8 cellular contexts compared by ENCODE assay signal in genomic region chr16:8959921-8960787, GRCh38. TPM values are rescaled to one million over a fixed set of nuclear protein-coding genes. Genes with fewer than 3 reads are reported as not detected.
DNase-seq lines count a peak whose midpoint lies in the region; ATAC-seq, FAIRE-seq and TF ChIP-seq lines count a peak whose summit lies in the region.

No MANE protein-coding gene starts in this region.

- dilution Hi-C loops in endothelial cell of umbilical vein (cut with MboI; ENCODE audit: extremely low pct_ligation_motif_present, low sequenced_read_pairs) = no loop called here

- no peak for ATAC-seq in PC-3
- no peak for ATAC-seq in HG02852 (IDR thresholded peaks at IDR 0.05; ENCODE audit: unreplicated experiment)

- TF ChIP-seq CTCF in PC-3 (conservative IDR thresholded peaks at IDR 0.05; ENCODE audit: low read depth, low read length) (no peak), endothelial cell of umbilical vein (IDR thresholded peaks at IDR 0.05; ENCODE audit: extremely low read depth in 1 of 2, insufficient read depth in 1 of 2, low read depth in 1 of 2, low read length in 2 of 2) (no peak), osteoblast (IDR thresholded peaks at IDR 0.05; ENCODE audit: extremely low read depth, low read depth, low read length) (no peak)

- BruUV-seq in PC-3 (replicated peaks; lab: Mats Ljungman, UMichigan) (no TSS peak), endothelial cell of umbilical vein (replicated peaks; lab: Mats Ljungman, UMichigan) (no TSS peak)

- H3K4me1 ChIP-seq in PC-3 (ENCODE audit: insufficient read depth, low read length) (peaks cover 31% of the 10 kb centered on the region), endothelial cell of umbilical vein (ENCODE audit: control insufficient read depth, extremely low read depth, insufficient read depth, low read length) (peaks cover 48% of the 10 kb centered on the region), osteoblast (ENCODE audit: insufficient read depth, low read length) (peaks cover 53% of the 10 kb centered on the region)

- H3K79me2 ChIP-seq in PC-3 (ENCODE audit: low read length) (peaks cover 80% of the 10 kb centered on the region), endothelial cell of umbilical vein (ENCODE audit: control insufficient read depth, insufficient read depth, low read length) (peaks cover 80% of the 10 kb centered on the region), osteoblast (ENCODE audit: insufficient read depth, low read length) (peaks cover 79% of the 10 kb centered on the region)

- no peaks in the 10 kb centered on the region for H3K9me2 ChIP-seq in PC-3 (replicated peaks; ENCODE audit: low read length)

- H3K9me1 ChIP-seq in endothelial cell of umbilical vein (replicated peaks; ENCODE audit: control insufficient read depth, extremely low read depth, insufficient read depth, low read length) = peaks cover 4% of the 10 kb centered on the region

- no peak overlapping the region for H3K27ac ChIP-seq in PC-3 (ENCODE audit: low read length)
- H3K27ac ChIP-seq in endothelial cell of umbilical vein (ENCODE audit: insufficient read depth, low read depth, low read length) = peak overlapping the region; percentile 70
- peak overlapping the region; percentile 58 for H3K27ac ChIP-seq in osteoblast (ENCODE audit: low read depth, low read length)

- H3F3A ChIP-seq in PC-3 (ENCODE audit: low read length, unreplicated experiment) = no peaks in the 10 kb centered on the region

- H2AFZ ChIP-seq in PC-3 (ENCODE audit: low read length) (no peak overlapping the region), endothelial cell of umbilical vein (ENCODE audit: low read depth, low read length) (no peak overlapping the region), osteoblast (ENCODE audit: low read length) (no peak overlapping the region)

- H3K9me3 ChIP-seq in PC-3 (ENCODE audit: low read length) = no peaks in the 10 kb centered on the region
- no peaks in the 10 kb centered on the region for H3K9me3 ChIP-seq in endothelial cell of umbilical vein (replicated peaks; ENCODE audit: control insufficient read depth, insufficient read depth, low read length)
- H3K9me3 ChIP-seq in osteoblast (ENCODE audit: low read depth, low read length) = no peaks in the 10 kb centered on the region

- H3K9ac ChIP-seq in PC-3 (ENCODE audit: low read length) = no peak overlapping the region
- no peak overlapping the region for H3K9ac ChIP-seq in endothelial cell of umbilical vein (replicated peaks; ENCODE audit: extremely low read depth, insufficient read depth, low read length)

- H3K4me2 ChIP-seq in PC-3 (ENCODE audit: low read length) (peak overlapping the region; percentile 84), endothelial cell of umbilical vein (ENCODE audit: insufficient read depth, low read length) (peak overlapping the region; percentile 40), osteoblast (ENCODE audit: insufficient read depth, low read length) (peak overlapping the region; percentile 22)

- peak; percentile 37 for FAIRE-seq in GM19239 (lab: Jason Lieb, UNC)
- no peak for FAIRE-seq in endothelial cell of umbilical vein (lab: Jason Lieb, UNC)

- H4K20me1 ChIP-seq in PC-3 (ENCODE audit: low read length) (peaks cover 76% of the 10 kb centered on the region), endothelial cell of umbilical vein (replicated peaks; ENCODE audit: control insufficient read depth, extremely low read depth, insufficient read depth, low read length) (peaks cover 10% of the 10 kb centered on the region), osteoblast (ENCODE audit: insufficient read depth, low read length) (peaks cover 74% of the 10 kb centered on the region)

- DNase-seq in GM19239 (ENCODE audit: insufficient read length, low spot score) (peak; percentile 38), PC-3 (no peak), endothelial cell of umbilical vein (ENCODE audit: low read depth, low spot score) (peak; percentile 41), osteoblast (ENCODE audit: insufficient read length, low spot score, missing footprints) (peak; percentile 87), occipital lobe (lab: John Stamatoyannopoulos, UW) (no peak), cerebellar nuclear complex (lab: John Stamatoyannopoulos, UW) (no peak), SHP77 treated with DMSO at 0.1 percent for 48 hours (lab: John Stamatoyannopoulos, UW) (no peak)

- intact Hi-C loops in PC-3 (cut with micrococcal nuclease) = no loop called here
- intact Hi-C loops in endothelial cell of umbilical vein (cut with micrococcal nuclease) = loop anchor here (2.0 to 5.0 kb wide), 3 partner anchors 49 to 147 kb away; no protein-coding TSS in a partner anchor

- CTCF ChIA-PET in PC-3 (lab: Charles Lee) = no interaction called here
- CTCF ChIA-PET in endothelial cell of umbilical vein (lab: Charles Lee) = interaction anchor here (2.6 to 4.0 kb wide), 2 partner anchors 12 to 48 kb away, joined by 9 to 10 read pairs; no protein-coding TSS in a partner anchor

- POLR2A ChIA-PET in PC-3 (lab: Charles Lee; ENCODE audit: unreplicated experiment) = no interaction called here
- POLR2A ChIA-PET in endothelial cell of umbilical vein (lab: Charles Lee) = no interaction called here

- no peak for TF ChIP-seq POLR2A in endothelial cell of umbilical vein (IDR thresholded peaks at IDR 0.05; ENCODE audit: low read depth, low read length)

- no peaks in the 10 kb centered on the region for H3K36me3 ChIP-seq in PC-3 (ENCODE audit: low read depth, low read length)
- no peaks in the 10 kb centered on the region for H3K36me3 ChIP-seq in endothelial cell of umbilical vein (ENCODE audit: control insufficient read depth in 2 of 2, extremely low read depth in 1 of 2, insufficient read depth in 2 of 2, low read length in 2 of 2)
- no peaks in the 10 kb centered on the region for H3K36me3 ChIP-seq in osteoblast (ENCODE audit: insufficient read depth, low read length)

- H3K4me3 ChIP-seq in PC-3 (ENCODE audit: low read length) (peak overlapping the region; percentile 78), endothelial cell of umbilical vein (replicated peaks in 1 of 3; ENCODE audit: insufficient read depth in 1 of 3, low read depth in 1 of 3, low read length in 3 of 3) (no peak overlapping the region), osteoblast (ENCODE audit: insufficient read depth, low read length) (peak overlapping the region; percentile 21)

- H3K27me3 ChIP-seq in PC-3 (ENCODE audit: low read length) (no peaks in the 10 kb centered on the region), endothelial cell of umbilical vein (ENCODE audit: control insufficient read depth in 2 of 2, insufficient read depth in 2 of 2, low read length in 2 of 2) (no peaks in the 10 kb centered on the region), osteoblast (ENCODE audit: insufficient read depth, low read length) (no peaks in the 10 kb centered on the region)

TF ChIP-seq in endothelial cell of umbilical vein, 7 proteins besides CTCF, POLR2A, EP300 and RAD21:
- TF ChIP-seq EZH2 (IDR thresholded peaks at IDR 0.05; ENCODE audit: borderline replicate concordance, low read depth, low read length, severe bottlenecking) = no peak
- TF ChIP-seq POLR2AphosphoS5 (IDR thresholded peaks at IDR 0.05; ENCODE audit: insufficient read depth, low read depth, low read length) = no peak
- no peak for TF ChIP-seq MAX (IDR thresholded peaks at IDR 0.05; ENCODE audit: insufficient read depth, insufficient read length)
- TF ChIP-seq FOS (IDR thresholded peaks at IDR 0.05; ENCODE audit: borderline replicate concordance, insufficient read depth, low read length) = no peak
- TF ChIP-seq JUN (IDR thresholded peaks at IDR 0.05; ENCODE audit: borderline replicate concordance, insufficient read depth, insufficient read length, low read depth) = no peak
- no peak for TF ChIP-seq GATA2 (IDR thresholded peaks at IDR 0.05; ENCODE audit: insufficient read depth, insufficient read length, low read depth, low read length)
- no peak for TF ChIP-seq MYC (IDR thresholded peaks at IDR 0.05; ENCODE audit: low read depth, low read length)

RNA-seq across cellular contexts. Expression of gene USP7, which starts 3.6 kb away (rescaled TPM):
- total RNA-seq in PC-3 (2014; rRNA removed) (52.8 and 73.8 TPM in 2 replicates), endothelial cell of umbilical vein (130 and 138 TPM in 2 replicates), osteoblast (46.0 and 51.4 TPM in 2 replicates), occipital lobe (90.9 TPM)
- polyA plus RNA-seq in endothelial cell of umbilical vein = 12.3 and 17.7 TPM in 2 replicates
- 14.4 and 15.5 TPM in 2 replicates for polyA plus RNA-seq in endothelial cell of umbilical vein (2011; cell fraction: cytosol; rRNA removed)
- polyA plus RNA-seq in endothelial cell of umbilical vein (2011; cell fraction: nucleus; rRNA removed) = 96.4 and 103 TPM in 2 replicates
- 84.4 and 115 TPM in 2 replicates for polyA plus RNA-seq in endothelial cell of umbilical vein (2012)
- 116 and 129 TPM in 2 replicates for polyA minus RNA-seq in endothelial cell of umbilical vein
- 21.5 TPM for polyA minus RNA-seq in endothelial cell of umbilical vein (2011; cell fraction: cytosol; rRNA and poly(A)+ RNA removed)
- 144 and 192 TPM in 2 replicates for polyA minus RNA-seq in endothelial cell of umbilical vein (2011; cell fraction: nucleus; rRNA and poly(A)+ RNA removed)

Comparison
In these comparisons a context has a peak if more than half of its experiments do, and no peak if none do; other contexts are left out.
1. DNase-seq: peak in GM19239 (single experiment), endothelial cell of umbilical vein (single experiment) and osteoblast (single experiment); none in PC-3 (single experiment), occipital lobe (single experiment), cerebellar nuclear complex (0 of 2) and SHP77 treated with DMSO at 0.1 percent for 48 hours (single experiment).
2. H3K4me2 ChIP-seq: peak in every context shown above with its lines; median percentile 84 in PC-3; 40 in endothelial cell of umbilical vein; 22 in osteoblast.
3. H3K4me3 ChIP-seq: peak in PC-3 (single experiment) and osteoblast (single experiment); none in endothelial cell of umbilical vein (0 of 3).